1 cellular context compared by ENCODE assay signal in the genomic region with DNA sequence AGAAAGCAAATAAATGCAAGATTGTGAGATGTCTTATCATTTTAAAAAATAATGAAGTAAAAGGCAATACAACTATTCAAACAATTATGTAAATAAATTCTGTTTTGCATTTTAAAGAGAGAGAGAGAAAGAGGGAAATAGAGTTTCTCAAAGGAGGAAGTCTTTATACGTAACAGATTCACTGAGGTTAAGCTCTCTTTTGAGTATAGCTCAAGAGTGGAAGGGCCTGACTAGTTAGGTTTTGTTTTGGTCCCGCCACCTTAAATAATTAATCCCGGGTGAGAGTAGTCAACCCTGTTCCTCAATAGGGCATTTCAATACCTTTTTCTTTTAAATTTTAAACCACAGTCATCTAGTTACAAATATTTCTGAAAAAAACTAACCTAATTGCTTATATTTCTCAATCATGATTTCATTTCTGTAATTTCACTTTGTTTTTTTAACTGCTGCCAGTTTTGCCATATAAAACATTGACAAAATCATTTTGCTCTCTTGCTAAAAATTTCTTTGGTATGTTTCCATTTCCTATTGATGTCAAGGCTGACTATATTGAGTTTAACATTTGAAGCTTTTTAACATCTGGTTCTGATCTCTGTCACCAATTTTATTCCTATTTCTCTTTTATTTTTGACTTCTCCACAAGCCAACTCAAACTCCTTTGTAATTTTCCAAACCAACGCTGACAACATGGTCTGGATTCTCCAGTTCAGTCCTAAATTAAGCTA.
TF ChIP-seq lines count a peak whose summit lies in the region.

No MANE protein-coding gene starts in this region.

TF ChIP-seq in SK-N-SH, 30 proteins besides CTCF, POLR2A, EP300 and RAD21:
- TF ChIP-seq SIN3A (IDR thresholded peaks at IDR 0.05; ENCODE audit: borderline replicate concordance, low read depth, low read length): no peak
- no peak for TF ChIP-seq FOXJ3 (CRISPR knock-in tag; IDR thresholded peaks at IDR 0.05)
- no peak for TF ChIP-seq ELF1 (IDR thresholded peaks at IDR 0.05)
- no peak for TF ChIP-seq NRF1 (IDR thresholded peaks at IDR 0.05; ENCODE audit: low read depth, low read length)
- TF ChIP-seq RFX5 (IDR thresholded peaks at IDR 0.05; ENCODE audit: low read length): no peak
- TF ChIP-seq, protein P1, sequence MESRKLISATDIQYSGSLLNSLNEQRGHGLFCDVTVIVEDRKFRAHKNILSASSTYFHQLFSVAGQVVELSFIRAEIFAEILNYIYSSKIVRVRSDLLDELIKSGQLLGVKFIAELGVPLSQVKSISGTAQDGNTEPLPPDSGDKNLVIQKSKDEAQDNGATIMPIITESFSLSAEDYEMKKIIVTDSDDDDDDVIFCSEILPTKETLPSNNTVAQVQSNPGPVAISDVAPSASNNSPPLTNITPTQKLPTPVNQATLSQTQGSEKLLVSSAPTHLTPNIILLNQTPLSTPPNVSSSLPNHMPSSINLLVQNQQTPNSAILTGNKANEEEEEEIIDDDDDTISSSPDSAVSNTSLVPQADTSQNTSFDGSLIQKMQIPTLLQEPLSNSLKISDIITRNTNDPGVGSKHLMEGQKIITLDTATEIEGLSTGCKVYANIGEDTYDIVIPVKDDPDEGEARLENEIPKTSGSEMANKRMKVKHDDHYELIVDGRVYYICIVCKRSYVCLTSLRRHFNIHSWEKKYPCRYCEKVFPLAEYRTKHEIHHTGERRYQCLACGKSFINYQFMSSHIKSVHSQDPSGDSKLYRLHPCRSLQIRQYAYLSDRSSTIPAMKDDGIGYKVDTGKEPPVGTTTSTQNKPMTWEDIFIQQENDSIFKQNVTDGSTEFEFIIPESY (IDR thresholded peaks at IDR 0.05; ENCODE audit: borderline replicate concordance, low read depth): no peak
- no peak for TF ChIP-seq FOSL2 (IDR thresholded peaks at IDR 0.05; ENCODE audit: borderline replicate concordance, low read depth)
- no peak for TF ChIP-seq MXI1 (IDR thresholded peaks at IDR 0.05; ENCODE audit: low read depth, low read length)
- TF ChIP-seq TCF12 (IDR thresholded peaks at IDR 0.05): no peak
- TF ChIP-seq, protein P2, sequence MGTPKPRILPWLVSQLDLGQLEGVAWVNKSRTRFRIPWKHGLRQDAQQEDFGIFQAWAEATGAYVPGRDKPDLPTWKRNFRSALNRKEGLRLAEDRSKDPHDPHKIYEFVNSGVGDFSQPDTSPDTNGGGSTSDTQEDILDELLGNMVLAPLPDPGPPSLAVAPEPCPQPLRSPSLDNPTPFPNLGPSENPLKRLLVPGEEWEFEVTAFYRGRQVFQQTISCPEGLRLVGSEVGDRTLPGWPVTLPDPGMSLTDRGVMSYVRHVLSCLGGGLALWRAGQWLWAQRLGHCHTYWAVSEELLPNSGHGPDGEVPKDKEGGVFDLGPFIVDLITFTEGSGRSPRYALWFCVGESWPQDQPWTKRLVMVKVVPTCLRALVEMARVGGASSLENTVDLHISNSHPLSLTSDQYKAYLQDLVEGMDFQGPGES (IDR thresholded peaks at IDR 0.05; ENCODE audit: low read depth, low read length): no peak
- TF ChIP-seq MEF2A (IDR thresholded peaks at IDR 0.05; ENCODE audit: borderline replicate concordance, low read depth): no peak
- no peak for TF ChIP-seq NFIC (IDR thresholded peaks at IDR 0.05; ENCODE audit: borderline replicate concordance)
- TF ChIP-seq EZH2phosphoT487 (IDR thresholded peaks at IDR 0.05; ENCODE audit: borderline replicate concordance, low read depth): no peak
- TF ChIP-seq POLR2AphosphoS5 (IDR thresholded peaks at IDR 0.05; ENCODE audit: low read depth, low read length): no peak
- TF ChIP-seq TAF1 (IDR thresholded peaks at IDR 0.05; ENCODE audit: borderline replicate concordance, low read depth, low read length): no peak
- TF ChIP-seq YY1 (IDR thresholded peaks at IDR 0.05; ENCODE audit: low read depth): no peak
- TF ChIP-seq, protein P3, sequence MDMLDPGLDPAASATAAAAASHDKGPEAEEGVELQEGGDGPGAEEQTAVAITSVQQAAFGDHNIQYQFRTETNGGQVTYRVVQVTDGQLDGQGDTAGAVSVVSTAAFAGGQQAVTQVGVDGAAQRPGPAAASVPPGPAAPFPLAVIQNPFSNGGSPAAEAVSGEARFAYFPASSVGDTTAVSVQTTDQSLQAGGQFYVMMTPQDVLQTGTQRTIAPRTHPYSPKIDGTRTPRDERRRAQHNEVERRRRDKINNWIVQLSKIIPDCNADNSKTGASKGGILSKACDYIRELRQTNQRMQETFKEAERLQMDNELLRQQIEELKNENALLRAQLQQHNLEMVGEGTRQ (IDR thresholded peaks at IDR 0.05; ENCODE audit: borderline replicate concordance, low read depth, low read length): no peak
- TF ChIP-seq RXRA (IDR thresholded peaks at IDR 0.05; ENCODE audit: borderline replicate concordance, low read depth): no peak
